Comparison of ENCODE assay signal across 8 cellular contexts in the genomic region with DNA sequence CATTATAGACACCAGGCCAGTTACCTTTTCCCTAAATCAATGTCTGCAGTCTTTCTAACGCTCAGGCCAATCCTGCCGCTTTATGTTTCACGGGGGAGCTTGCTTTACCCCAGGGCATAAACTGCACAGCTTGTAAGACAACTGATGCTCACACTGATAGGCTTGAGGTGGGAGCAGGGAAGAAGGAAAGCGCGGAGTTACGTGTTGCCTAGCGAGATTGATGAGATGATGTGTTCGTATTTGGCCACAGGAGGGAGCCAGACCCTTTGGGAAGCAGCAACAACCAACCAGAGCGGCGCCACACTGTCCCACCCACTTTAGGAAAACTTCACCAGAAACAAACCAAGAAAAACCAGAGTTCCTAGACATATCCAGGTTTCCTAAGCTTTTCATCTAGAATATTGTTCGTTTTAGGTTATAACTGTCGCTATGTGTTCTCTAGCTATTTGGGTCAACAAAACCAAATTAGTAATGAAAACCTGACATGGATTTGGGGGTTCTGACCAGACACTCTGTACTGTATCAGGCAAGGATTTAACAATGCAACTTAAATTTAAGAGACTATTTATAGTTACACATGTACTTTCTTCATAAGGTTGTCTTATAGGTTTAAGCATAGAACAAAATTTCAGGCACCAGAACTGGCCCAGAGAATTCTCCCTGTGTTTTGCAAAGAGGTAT. TPM values are rescaled to one million over a fixed set of nuclear protein-coding genes. Genes with fewer than 3 reads are reported as not detected.
A peak's percentile ranks its signal among the peaks of the same experiment; 100 is the strongest.
DNase-seq lines count a peak whose midpoint lies in the region; ATAC-seq and TF ChIP-seq lines count a peak whose summit lies in the region.

No MANE protein-coding gene starts in this region.

- H3K27me3 ChIP-seq in breast epithelium: no peaks in the 10 kb centered on the region

- DNase-seq in NCI-H2171 (lab: John Stamatoyannopoulos, UW): peak; percentile 82
- peak; percentile 66 to 74 for DNase-seq in breast epithelium (ENCODE audit: low spot score in 2 of 2)
- DNase-seq in islet precursor cell: peak; percentile 97
- peak; percentile 37 to 46 for DNase-seq in stimulated activated CD4-positive, alpha-beta T cell treated with anti-CD3 and anti-CD28 coated beads, Interleukin-1b, Interleukin-23, amount 100 ng/mL, for 1 hour (ENCODE audit: low read depth in 2 of 2)

- peak; percentile 93 for ATAC-seq in GM18511 (IDR thresholded peaks at IDR 0.05; ENCODE audit: unreplicated experiment)
- peak; percentile 94 for ATAC-seq in HG03045 (IDR thresholded peaks at IDR 0.05; ENCODE audit: unreplicated experiment)

- no peak overlapping the region for H3K4me3 ChIP-seq in breast epithelium

- no peaks in the 10 kb centered on the region for H3K36me3 ChIP-seq in breast epithelium

- TF ChIP-seq CTCF in 22Rv1 (IDR thresholded peaks at IDR 0.05) (peak; percentile 98), VCaP (conservative IDR thresholded peaks at IDR 0.05) (peak; percentile 95), breast epithelium (IDR thresholded peaks at IDR 0.05) (peak; percentile 52 to 78 (median 72))

- H3K9me3 ChIP-seq in breast epithelium: no peaks in the 10 kb centered on the region

- H3K27ac ChIP-seq in 22Rv1 (no peak overlapping the region), VCaP (no peak overlapping the region), breast epithelium (no peak overlapping the region)

- intact Hi-C loops in breast epithelium (cut with DNase I; ENCODE audit: low total_unique reads): no loop called here

- no peak for TF ChIP-seq POLR2A in breast epithelium (IDR thresholded peaks at IDR 0.05)

- no peaks in the 10 kb centered on the region for H3K4me1 ChIP-seq in breast epithelium

RNA-seq across cellular contexts. Expression of gene IL26, which starts 2.4 kb away (rescaled TPM):
- not detected for total RNA-seq in breast epithelium

RNA-seq across cellular contexts. Expression of gene IL22, which starts 30.2 kb away (rescaled TPM):
- total RNA-seq in breast epithelium: not detected

Comparison
In these comparisons a context has a peak if more than half of its experiments do, and no peak if none do; other contexts are left out.
1. DNase-seq: peak in every context shown above with its lines; median percentile 97 in islet precursor cell; 82 in NCI-H2171; 70 in breast epithelium; 42 in stimulated activated CD4-positive, alpha-beta T cell treated with anti-CD3 and anti-CD28 coated beads, Interleukin-1b, Interleukin-23, amount 100 ng/mL, for 1 hour.